Comparison of ENCODE assay signal across 11 cellular contexts in genomic region chr20:34549291-34549928, GRCh38. TPM values are rescaled to one million over a fixed set of nuclear protein-coding genes. Genes with fewer than 3 reads are reported as not detected.
DNase-seq lines count a peak whose midpoint lies in the region; ATAC-seq and TF ChIP-seq lines count a peak whose summit lies in the region.
"Had no signal": no experiment of that assay in that cellular context is flagged by ENCODE, and none has a peak within 500 bp of the region (broad histone marks: within the 10 kb centered on the region; RNA-seq: fewer than 3 reads in every experiment).

No MANE protein-coding gene starts in this region.

- BruUV-seq in OCI-LY7 (replicated peaks; lab: Mats Ljungman, UMichigan): no TSS peak

- H3K9me2 ChIP-seq in GM23338 (ENCODE audit: insufficient read depth) (no peaks in the 10 kb centered on the region), OCI-LY7 (ENCODE audit: insufficient read depth, low read length) (no peaks in the 10 kb centered on the region)

- H4K20me1 ChIP-seq in GM23338 (replicated peaks; ENCODE audit: insufficient read depth) (no peaks in the 10 kb centered on the region), OCI-LY7 (ENCODE audit: insufficient read depth, low read length) (no peaks in the 10 kb centered on the region)

- peaks cover 21% of the 10 kb centered on the region for H3K27me3 Mint-ChIP-seq in GM23338 (ENCODE audit: insufficient read depth, low read depth, poor library complexity)

- POLR2A ChIA-PET in RWPE1 (lab: Yijun Ruan, JAX; ENCODE audit: low non-redundant PET): no interaction called here
- POLR2A ChIA-PET in OCI-LY7 (lab: Charles Lee): no interaction called here

- no peaks in the 10 kb centered on the region for H3F3A ChIP-seq in GM23338 (replicated peaks; ENCODE audit: low read depth)

- H3K4me1 ChIP-seq in GM23338 (ENCODE audit: insufficient read depth) (peaks cover 3% of the 10 kb centered on the region; the same call in 1 of the 2 replicates), OCI-LY7 (ENCODE audit: insufficient read depth, low read length, poor library complexity, severe bottlenecking) (no peaks in the 10 kb centered on the region)

- H2AFZ ChIP-seq in GM23338 (no peak overlapping the region), OCI-LY7 (ENCODE audit: low read length) (no peak overlapping the region)

- no peak overlapping the region for H3K4me2 ChIP-seq in GM23338
- no peak overlapping the region for H3K4me2 ChIP-seq in OCI-LY7 (ENCODE audit: low read length)

- H3K4me3 Mint-ChIP-seq in GM23338: no peak overlapping the region; the same call in 2 of the 3 replicates
- H3K4me3 Mint-ChIP-seq: CD8-positive, alpha-beta memory T cell had no signal

- no peaks in the 10 kb centered on the region for H3K36me3 ChIP-seq in GM23338 (ENCODE audit: insufficient read depth)
- no peaks in the 10 kb centered on the region for H3K36me3 ChIP-seq in OCI-LY7 (ENCODE audit: insufficient read depth, low read length)
- H3K36me3 ChIP-seq: esophagus squamous epithelium, left ventricle myocardium inferior had no signal

- peak; percentile 86 for ATAC-seq in GM23338

- CTCF ChIA-PET in RWPE1 (lab: Yijun Ruan, JAX) (interaction anchor here (2.1 kb wide), 1 partner anchor 11 kb away, joined by 6 read pairs; no protein-coding TSS in a partner anchor), OCI-LY7 (lab: Charles Lee; ENCODE audit: unreplicated experiment) (no interaction called here)

- H3K27ac Mint-ChIP-seq in GM23338: peak overlapping the region; percentile 84

- no peaks in the 10 kb centered on the region for H3K36me3 Mint-ChIP-seq in GM23338 (ENCODE audit: low read depth)
- H3K36me3 Mint-ChIP-seq: CD8-positive, alpha-beta memory T cell had no signal

- no peaks in the 10 kb centered on the region for H3K79me2 ChIP-seq in GM23338 (replicated peaks; ENCODE audit: insufficient read depth)
- H3K79me2 ChIP-seq in OCI-LY7 (ENCODE audit: insufficient read depth, low read depth, low read length): no peaks in the 10 kb centered on the region

- intact Hi-C loops in OCI-LY7 (cut with micrococcal nuclease; ENCODE audit: unreplicated experiment): no loop called here

- peak overlapping the region; percentile 78 for H3K27ac ChIP-seq in 22Rv1
- H3K27ac ChIP-seq in GM23338 (ENCODE audit: low read depth): no peak overlapping the region
- no peak overlapping the region for H3K27ac ChIP-seq in RWPE1
- H3K27ac ChIP-seq in OCI-LY7 (ENCODE audit: low read depth, low read length, poor library complexity, severe bottlenecking): no peak overlapping the region
- H3K27ac ChIP-seq: left ventricle myocardium inferior had no signal

- DNase-seq in GM23338 (ENCODE audit: low spot score) (peak; percentile 93), RWPE1 (ENCODE audit: low spot score) (peak; percentile 61), iris pigment epithelial cell (ENCODE audit: low read depth) (peak; percentile 22), GM20000 (ENCODE audit: low spot score) (no peak), OCI-LY7 (ENCODE audit: low spot score) (no peak), NCI-H2107 (lab: John Stamatoyannopoulos, UW) (no peak), NCI-H1930 (lab: John Stamatoyannopoulos, UW) (no peak)
- DNase-seq: CD8-positive, alpha-beta memory T cell; esophagus squamous epithelium; left ventricle myocardium inferior had no signal

- peaks cover 5% of the 10 kb centered on the region; the same call in 1 of the 2 replicates for H3K27me3 ChIP-seq in GM23338 (ENCODE audit: insufficient read depth)
- H3K27me3 ChIP-seq: esophagus squamous epithelium had no signal

- no peaks in the 10 kb centered on the region for H3K9me3 ChIP-seq in OCI-LY7 (ENCODE audit: low read length)
- H3K9me3 ChIP-seq: esophagus squamous epithelium, left ventricle myocardium inferior had no signal

- H3K4me1 Mint-ChIP-seq in GM23338: peaks cover 17% of the 10 kb centered on the region

- TF ChIP-seq CTCF in 22Rv1 (IDR thresholded peaks at IDR 0.05) (no peak), GM23338 (conservative IDR thresholded peaks at IDR 0.05; ENCODE audit: low read depth in 2 of 2) (no peak), RWPE1 (conservative IDR thresholded peaks at IDR 0.05; ENCODE audit: low read depth) (no peak), GM20000 (IDR thresholded peaks at IDR 0.05; ENCODE audit: extremely low read depth, missing control alignments) (no peak), OCI-LY7 (conservative IDR thresholded peaks at IDR 0.05; ENCODE audit: low read length) (no peak)

- H3K4me3 ChIP-seq in GM23338 (no peak overlapping the region), OCI-LY7 (ENCODE audit: low read depth, low read length, poor library complexity, severe bottlenecking) (no peak overlapping the region)
- H3K4me3 ChIP-seq: esophagus squamous epithelium, left ventricle myocardium inferior had no signal

- 0 out of 3 replicates have a peak, but pooled peaks cover 3% of the 10 kb centered on the region for H3K9me3 Mint-ChIP-seq in GM23338
- H3K9me3 Mint-ChIP-seq: CD8-positive, alpha-beta memory T cell had no signal

TF ChIP-seq in GM23338, 12 proteins besides CTCF, POLR2A, EP300 and RAD21 (continues in another document):
- TF ChIP-seq ZNF331 (CRISPR knock-in tag; IDR thresholded peaks at IDR 0.05; ENCODE audit: low read depth) (no peak), JUNB (IDR thresholded peaks at IDR 0.05; ENCODE audit: unreplicated experiment) (no peak), EZH2phosphoT487 (IDR thresholded peaks at IDR 0.05; ENCODE audit: unreplicated experiment) (no peak), POLR2AphosphoS5 (IDR thresholded peaks at IDR 0.05; ENCODE audit: low read depth) (no peak), ETS1 (IDR thresholded peaks at IDR 0.05) (no peak), ZNF114 (CRISPR knock-in tag; IDR thresholded peaks at IDR 0.05) (no peak), EZH2 (IDR thresholded peaks at IDR 0.05; ENCODE audit: low read depth, unreplicated experiment) (no peak), NANOG (IDR thresholded peaks at IDR 0.05; ENCODE audit: borderline replicate concordance) (no peak)

RNA-seq across cellular contexts. Expression of gene MAP1LC3A, which starts 9.1 kb away (rescaled TPM):
- total RNA-seq in GM23338 (2014; rRNA removed; shearing (Covaris generic)): 9.5 and 15.9 TPM in 2 replicates
- polyA plus RNA-seq in GM23338 (2016; fragmentation: Nextera tagmentation; extraction: Ambion mirVana): 15.2 and 15.3 TPM in 2 replicates
- total RNA-seq in OCI-LY7 (2014; rRNA removed; shearing (Covaris generic)): not detected in 2 replicates
- total RNA-seq in OCI-LY7 (2022): not detected in 2 replicates

RNA-seq across cellular contexts. Expression of gene DYNLRB1, which starts 33.2 kb away (rescaled TPM):
- total RNA-seq in GM23338 (2014; rRNA removed; shearing (Covaris generic)): 102 and 107 TPM in 2 replicates
- 376 and 393 TPM in 2 replicates for polyA plus RNA-seq in GM23338 (2016; fragmentation: Nextera tagmentation; extraction: Ambion mirVana)
- total RNA-seq in OCI-LY7 (2014; rRNA removed; shearing (Covaris generic)): 128 and 155 TPM in 2 replicates
- 94.2 and 99.8 TPM in 2 replicates for total RNA-seq in OCI-LY7 (2022)

Comparison
In these comparisons a context has a peak if more than half of its experiments do, and no peak if none do; other contexts are left out.
1. DNase-seq: peak in GM23338 (single experiment), RWPE1 (single experiment) and iris pigment epithelial cell (single experiment); none in GM20000 (single experiment), OCI-LY7 (single experiment), NCI-H2107 (single experiment) and NCI-H1930 (0 of 2).
2. RNA of gene MAP1LC3A, which starts 9.1 kb away (total RNA-seq): 9.5 to 15.9 TPM in GM23338; not detected in OCI-LY7; every median in the first group is over 10 times any median in the second.